Comparison of ENCODE assay signal across 1 cellular context in the genomic region with DNA sequence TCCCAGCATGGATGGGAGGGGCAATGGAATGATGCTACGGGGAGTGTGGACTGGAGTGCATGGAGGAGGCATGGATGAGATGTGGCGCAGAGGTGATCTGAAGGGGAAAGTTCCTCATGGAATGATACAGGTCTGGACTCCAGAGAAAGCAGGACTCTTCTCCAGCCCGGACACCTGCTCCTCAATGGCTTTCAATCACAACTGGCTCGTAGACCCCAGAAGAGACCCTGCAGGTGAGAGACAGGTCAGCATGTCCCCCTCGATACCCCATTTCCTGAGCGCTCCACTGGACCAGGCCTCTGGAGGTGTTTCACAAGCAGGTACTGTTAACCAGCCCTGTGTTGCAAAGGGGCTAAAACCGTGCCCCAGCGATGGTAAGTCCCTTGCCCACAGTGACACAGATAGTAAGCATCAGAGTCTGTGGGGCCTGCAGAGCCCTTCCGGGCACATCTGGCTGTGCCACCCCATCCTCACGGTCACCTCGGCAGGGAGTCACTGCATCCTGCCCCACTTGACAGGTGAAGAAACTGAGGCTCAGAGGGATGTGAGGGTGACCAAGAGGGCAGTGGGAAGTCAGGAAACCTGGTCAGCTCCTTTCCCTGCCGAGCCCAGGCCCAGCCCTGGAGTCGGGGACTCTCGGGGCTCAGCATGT.
TF ChIP-seq lines count a peak whose summit lies in the region.

No MANE protein-coding gene starts in this region.

TF ChIP-seq in A549, 52 proteins besides CTCF, POLR2A, EP300 and RAD21 (continued from another document):
- TF ChIP-seq KDM5A (IDR thresholded peaks at IDR 0.05): no peak
